8 cellular contexts compared by ENCODE assay signal in genomic region chr5:115542651-115543364, GRCh38. TPM values are rescaled to one million over a fixed set of nuclear protein-coding genes. Genes with fewer than 3 reads are reported as not detected.
DNase-seq lines count a peak whose midpoint lies in the region; ATAC-seq lines count a peak whose summit lies in the region.

No MANE protein-coding gene starts in this region.

- CTCF ChIA-PET in activated CD8-positive, alpha-beta memory T cell treated with anti-CD3 and anti-CD28 coated beads, Interleukin-2, amount 10 ng/mL, durations not matched to agents 7 days and 5 days (lab: Charles Lee) = interaction anchor here (1.0 to 1.9 kb wide), 6 partner anchors 20 to 165 kb away, joined by 3 to 4 read pairs (median 3); partner anchors contain the start of gene TICAM2

- H3K4me1 ChIP-seq in thymus (ENCODE audit: control insufficient read depth, insufficient read depth, low read length) = peaks cover 8% of the 10 kb centered on the region

- H3K9me3 ChIP-seq in thymus (ENCODE audit: control insufficient read depth) = no peaks in the 10 kb centered on the region

- WGBS in thymus = 92% methylated on average over 10 of the region's 10 CpGs

- no peaks in the 10 kb centered on the region for H3K27me3 Mint-ChIP-seq in activated CD8-positive, alpha-beta memory T cell treated with anti-CD3 and anti-CD28 coated beads, Interleukin-2, amount 10 ng/mL, durations not matched to agents 7 days and 5 days
- H3K27me3 Mint-ChIP-seq in activated naive CD8-positive, alpha-beta T cell = no peaks in the 10 kb centered on the region

- peaks cover 51% of the 10 kb centered on the region for H3K4me1 Mint-ChIP-seq in activated CD8-positive, alpha-beta memory T cell treated with anti-CD3 and anti-CD28 coated beads, Interleukin-2, amount 10 ng/mL, durations not matched to agents 7 days and 5 days
- peaks cover 65% of the 10 kb centered on the region for H3K4me1 Mint-ChIP-seq in activated naive CD8-positive, alpha-beta T cell (ENCODE audit: low read depth)

- peaks cover 2% of the 10 kb centered on the region for H3K9me3 Mint-ChIP-seq in activated CD8-positive, alpha-beta memory T cell treated with anti-CD3 and anti-CD28 coated beads, Interleukin-2, amount 10 ng/mL, durations not matched to agents 7 days and 5 days (ENCODE audit: low read depth)
- H3K9me3 Mint-ChIP-seq in activated naive CD8-positive, alpha-beta T cell (ENCODE audit: low read depth) = no peaks in the 10 kb centered on the region

- no peak for ATAC-seq in activated CD8-positive, alpha-beta memory T cell treated with anti-CD3 and anti-CD28 coated beads, Interleukin-2, amount 10 ng/mL, durations not matched to agents 7 days and 5 days
- no peak for ATAC-seq in HG02852 (IDR thresholded peaks at IDR 0.05; ENCODE audit: unreplicated experiment)

- H3K36me3 ChIP-seq in thymus (ENCODE audit: control insufficient read depth, insufficient read depth) = no peaks in the 10 kb centered on the region

- H3K4me3 ChIP-seq in thymus (ENCODE audit: low read length) = peak overlapping the region; percentile 100

- no peaks in the 10 kb centered on the region for H3K27me3 ChIP-seq in thymus (ENCODE audit: control insufficient read depth, insufficient read depth)

- H3K36me3 Mint-ChIP-seq in activated CD8-positive, alpha-beta memory T cell treated with anti-CD3 and anti-CD28 coated beads, Interleukin-2, amount 10 ng/mL, durations not matched to agents 7 days and 5 days = peaks cover 59% of the 10 kb centered on the region
- peaks cover 25% of the 10 kb centered on the region for H3K36me3 Mint-ChIP-seq in activated naive CD8-positive, alpha-beta T cell

- peak overlapping the region; percentile 58 for H3K27ac ChIP-seq in thymus (ENCODE audit: low read depth)

- peak overlapping the region; percentile 99 for H3K27ac Mint-ChIP-seq in activated CD8-positive, alpha-beta memory T cell treated with anti-CD3 and anti-CD28 coated beads, Interleukin-2, amount 10 ng/mL, durations not matched to agents 7 days and 5 days
- H3K27ac Mint-ChIP-seq in activated naive CD8-positive, alpha-beta T cell = peak overlapping the region; percentile 95

- peak overlapping the region; percentile 92 for H3K4me3 Mint-ChIP-seq in activated CD8-positive, alpha-beta memory T cell treated with anti-CD3 and anti-CD28 coated beads, Interleukin-2, amount 10 ng/mL, durations not matched to agents 7 days and 5 days
- peak overlapping the region; percentile 97 for H3K4me3 Mint-ChIP-seq in activated naive CD8-positive, alpha-beta T cell

- no peak for DNase-seq in activated CD8-positive, alpha-beta memory T cell treated with anti-CD3 and anti-CD28 coated beads, Interleukin-2, amount 10 ng/mL, durations not matched to agents 7 days and 5 days
- DNase-seq in activated CD8-positive, alpha-beta memory T cell treated with anti-CD3 and anti-CD28 coated beads, Interleukin-2, amount 50 U/mL, for 48 hours = no peak
- peak; percentile 16 for DNase-seq in left kidney (ENCODE audit: low read depth, low spot score)
- no peak for DNase-seq in HuH-7.5 (ENCODE audit: low spot score)
- no peak for DNase-seq in NCI-H1092 (lab: John Stamatoyannopoulos, UW)

RNA-seq across cellular contexts. Expression of gene FEM1C, which starts 1.8 kb away (rescaled TPM):
- 10 to 100 TPM; 13.3 to 13.5 TPM for total RNA-seq in activated CD8-positive, alpha-beta memory T cell treated with anti-CD3 and anti-CD28 coated beads, Interleukin-2, amount 10 ng/mL, durations not matched to agents 7 days and 5 days
- 8.1 TPM for polyA plus RNA-seq in thymus

RNA-seq across cellular contexts. Expression of gene TICAM2, which starts 59.5 kb away (rescaled TPM):
- 1 to 10 TPM; 1.6 to 1.8 TPM for total RNA-seq in activated CD8-positive, alpha-beta memory T cell treated with anti-CD3 and anti-CD28 coated beads, Interleukin-2, amount 10 ng/mL, durations not matched to agents 7 days and 5 days
- polyA plus RNA-seq in thymus = 3.3 TPM
